ENCODE assay signal across 11 cellular contexts in the genomic region with DNA sequence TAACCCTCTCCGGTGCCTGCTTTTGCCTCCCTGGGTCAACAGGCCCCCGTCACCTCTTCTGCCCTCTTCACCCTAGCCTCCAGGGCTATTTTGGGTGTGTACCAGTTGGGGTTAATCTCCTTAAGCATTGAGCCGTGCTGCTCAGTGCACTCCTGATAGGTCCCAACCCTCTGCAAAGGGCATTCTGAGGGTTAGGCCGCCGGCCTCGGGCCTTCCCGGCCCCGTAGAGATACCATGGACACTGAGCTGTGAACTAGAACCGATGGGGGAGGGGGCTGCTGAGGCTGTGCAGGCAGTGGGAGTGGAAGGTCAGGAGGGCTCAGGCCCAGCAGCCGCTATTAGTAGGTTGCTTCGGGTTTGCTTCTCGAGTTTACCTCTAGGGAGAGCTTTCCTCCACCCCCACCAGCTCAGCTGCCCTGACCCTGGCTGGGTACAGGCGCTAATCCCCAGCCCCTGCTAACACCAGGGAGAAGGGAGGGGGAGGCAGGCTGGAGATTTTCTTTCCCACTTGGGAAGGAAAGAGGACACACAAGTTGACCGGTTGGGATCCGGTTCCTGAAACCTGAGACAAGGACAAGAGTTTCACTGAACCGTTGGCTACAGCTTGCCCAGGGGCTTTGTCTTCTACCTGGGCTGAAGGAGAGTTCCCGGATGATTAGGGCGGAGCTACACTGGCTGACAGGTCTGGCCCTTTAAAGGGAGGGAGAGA. TPM values are rescaled to one million over a fixed set of nuclear protein-coding genes. Genes with fewer than 3 reads are reported as not detected.
DNase-seq lines count a peak whose midpoint lies in the region; ATAC-seq and TF ChIP-seq lines count a peak whose summit lies in the region.
"Had no signal": no experiment of that assay in that cellular context is flagged by ENCODE, and none has a peak within 500 bp of the region (broad histone marks: within the 10 kb centered on the region; RNA-seq: fewer than 3 reads in every experiment).

No MANE protein-coding gene starts in this region.

- H3K36me3 ChIP-seq in HUES64 (ENCODE audit: insufficient read depth, low read length) (no peaks in the 10 kb centered on the region), ascending aorta (peaks cover 34 to 48% of the 10 kb centered on the region in 2 donors), stomach smooth muscle (ENCODE audit: control insufficient read depth in 2 of 2, insufficient read depth in 2 of 2, low read length in 2 of 2) (peaks cover 25 to 26% of the 10 kb centered on the region in 2 donors)

- H3K27ac ChIP-seq in HUES64 (ENCODE audit: low read depth, low read length) (peak overlapping the region; percentile 93), ascending aorta (peak overlapping the region; percentile 81 to 87), stomach smooth muscle (ENCODE audit: low read length) (peak overlapping the region; percentile 82)

- no peak overlapping the region for H3K27ac Mint-ChIP-seq in immature natural killer cell
- no peak overlapping the region for H3K27ac Mint-ChIP-seq in T-cell
- H3K27ac Mint-ChIP-seq: activated naive CD8-positive, alpha-beta T cell had no signal

- intact Hi-C loops in ascending aorta (cut with DNase I), result no loop called here

- H3K9me3 ChIP-seq in HUES64 (ENCODE audit: insufficient read depth, low read depth, low read length) (no peaks in the 10 kb centered on the region), ascending aorta (no peaks in the 10 kb centered on the region), stomach smooth muscle (ENCODE audit: control insufficient read depth in 2 of 2, low read length in 2 of 2) (no peaks in the 10 kb centered on the region)

- H3K4me3 ChIP-seq in HUES64 (ENCODE audit: low read length) (peak overlapping the region; percentile 40), ascending aorta (peak overlapping the region; percentile 72 to 91), stomach smooth muscle (ENCODE audit: low read length in 2 of 2) (peak overlapping the region; percentile 60 to 99)

- H3K4me1 Mint-ChIP-seq in immature natural killer cell (peaks cover 6% of the 10 kb centered on the region in 2 donors), T-cell (peaks cover 8 to 12% (median 10%) of the 10 kb centered on the region in 3 donors)

- peaks cover under 1% of the 10 kb centered on the region for H3K27me3 ChIP-seq in HUES64 (ENCODE audit: insufficient read depth, low read length)
- H3K27me3 ChIP-seq in ascending aorta, result no peaks in the 10 kb centered on the region
- no peaks in the 10 kb centered on the region for H3K27me3 ChIP-seq in stomach smooth muscle (ENCODE audit: control insufficient read depth in 1 of 2, insufficient read depth in 2 of 2, low read length in 2 of 2)

- peaks cover 12 to 15% (median 15%) of the 10 kb centered on the region in 3 donors for H3K27me3 Mint-ChIP-seq in immature natural killer cell (ENCODE audit: low read depth in 3 of 3)
- peaks cover 37 to 38% of the 10 kb centered on the region in 2 donors for H3K27me3 Mint-ChIP-seq in T-cell

- H3K9me3 Mint-ChIP-seq in immature natural killer cell (no peaks in the 10 kb centered on the region), T-cell (no peaks in the 10 kb centered on the region)

- WGBS in HUES64, result 12% methylated on average over 17 of the region's 18 CpGs

- POLR2A ChIA-PET in T-cell (lab: Charles Lee), result no interaction called here

- no peak for TF ChIP-seq CTCF in ascending aorta (IDR thresholded peaks at IDR 0.05)

- ATAC-seq in T-cell (replicated peaks in 1 of 4), result no peak

- no peak overlapping the region for H3K4me3 Mint-ChIP-seq in immature natural killer cell
- H3K4me3 Mint-ChIP-seq in T-cell, result no peak overlapping the region
- H3K4me3 Mint-ChIP-seq: activated naive CD8-positive, alpha-beta T cell had no signal

- H3K9ac ChIP-seq in HUES64 (ENCODE audit: low read depth, low read length), result peak overlapping the region; percentile 78
- peak overlapping the region; percentile 63 to 85 for H3K9ac ChIP-seq in stomach smooth muscle (ENCODE audit: low read length in 2 of 2)

- H3K4me1 ChIP-seq in HUES64 (ENCODE audit: insufficient read depth, low read length), result peaks cover 16% of the 10 kb centered on the region
- H3K4me1 ChIP-seq in ascending aorta, result peaks cover 18 to 23% of the 10 kb centered on the region in 2 donors
- peaks cover 37% of the 10 kb centered on the region for H3K4me1 ChIP-seq in stomach smooth muscle (ENCODE audit: control insufficient read depth, insufficient read depth, low read length)

- no peak for DNase-seq in ascending aorta (ENCODE audit: low spot score in 2 of 2)
- peak; percentile 91 for DNase-seq in islet precursor cell
- no peak for DNase-seq in immature natural killer cell
- DNase-seq in T-cell, result no peak
- no peak for DNase-seq in EL
- no peak for DNase-seq in stimulated activated CD4-positive, alpha-beta T cell treated with anti-CD3 and anti-CD28 coated beads, Interleukin-4, amount 100 ng/mL, for 1 hour
- DNase-seq: activated CD4-positive, CD25-positive, alpha-beta regulatory T cell treated with anti-CD3 and anti-CD28 coated beads, Interleukin-2, amount 50 U/mL, for 72 hours had no signal

- H3K36me3 Mint-ChIP-seq in immature natural killer cell (no peaks in the 10 kb centered on the region), T-cell (no peaks in the 10 kb centered on the region)
- H3K36me3 Mint-ChIP-seq: activated naive CD8-positive, alpha-beta T cell had no signal

- CTCF ChIA-PET in T-cell (lab: Charles Lee), result no interaction called here

RNA-seq across cellular contexts. Expression of a gene that starts 4.8 kb away (rescaled TPM):
- polyA plus RNA-seq in HUES64 (2013, experiment 1 of 2), result 0.25 TPM
- 0.38 TPM for polyA plus RNA-seq in HUES64 (2013, experiment 2 of 2)
- total RNA-seq in ascending aorta (316 TPM), T-cell (under 1 TPM in 3 of 5 donors, not detected in 2; 0.10 to 0.29 (median 0.16) TPM)
- not detected for polyA plus RNA-seq in immature natural killer cell
- total RNA-seq: OCI-LY7 had no signal

RNA-seq across cellular contexts. Expression of a gene that starts 13.7 kb away (rescaled TPM):
- 48.7 TPM for polyA plus RNA-seq in HUES64 (2013, experiment 1 of 2)
- polyA plus RNA-seq in HUES64 (2013, experiment 2 of 2), result 46.6 TPM
- total RNA-seq in ascending aorta, result 7.9 TPM
- 10 to 100 TPM; 34.3 to 42.9 (median 34.7) TPM for polyA plus RNA-seq in immature natural killer cell
- 10 to 100 TPM; 28.7 to 37.6 (median 29.9) TPM for total RNA-seq in T-cell

RNA-seq across cellular contexts. Expression of a gene that starts 40.9 kb away (rescaled TPM):
- polyA plus RNA-seq in HUES64 (2013, experiment 1 of 2), result 31.1 TPM
- polyA plus RNA-seq in HUES64 (2013, experiment 2 of 2), result 37.5 TPM
- 106 TPM for total RNA-seq in ascending aorta
- 10 to 100 TPM; 35.6 to 61.6 (median 57.8) TPM for polyA plus RNA-seq in immature natural killer cell
- total RNA-seq in T-cell, result 10 to 100 TPM; 20.1 to 30.4 (median 23.9) TPM

RNA-seq across cellular contexts. Expression of a gene that starts 52.9 kb away (rescaled TPM):
- 3.5 TPM for polyA plus RNA-seq in HUES64 (2013, experiment 1 of 2)
- polyA plus RNA-seq in HUES64 (2013, experiment 2 of 2), result 8.4 TPM
- total RNA-seq in ascending aorta (62.5 TPM), T-cell (under 1 TPM; 0.38 to 0.88 (median 0.54) TPM)
- 1 to 10 TPM in 2 of 3 donors, under 1 TPM in 1; 0.83 to 4.7 (median 1.1) TPM for polyA plus RNA-seq in immature natural killer cell
- total RNA-seq: OCI-LY7 had no signal

Comparison
In these comparisons a context has a peak if more than half of its experiments do, and no peak if none do; other contexts are left out.
1. RNA of a gene that starts 4.8 kb away (total RNA-seq): 316 TPM in ascending aorta (single experiment); 0.10 to 0.29 TPM in T-cell; every median in the first group is over 100 times any median in the second.
2. Peak in every context shown above with its lines, with median percentiles within 50 percentile points of each other: H3K27ac ChIP-seq and H3K4me3 ChIP-seq.